Comparison of ENCODE assay signal across 30 cellular contexts in genomic region chr4:70920592-70920991, GRCh38.
"Had no signal": no experiment of that assay in that cellular context is flagged by ENCODE, and none has a peak within 500 bp of the region (broad histone marks: within the 10 kb centered on the region; RNA-seq: fewer than 3 reads in every experiment).

No MANE protein-coding gene starts in this region.

- H3K36me3 Mint-ChIP-seq: naive B cell, natural killer cell had no signal

- H3K4me3 ChIP-seq: left ventricle myocardium inferior, lung, neural progenitor cell, pancreas, prostate gland, skin epidermis, stomach, testis, thyroid gland, transverse colon, upper lobe of left lung, vagina had no signal

- ATAC-seq: natural killer cell; pancreas; right cardiac atrium; sciatic nerve; stimulated activated naive B cell treated with anti-CD40 and anti-IgM and Interleukin-4, amounts not matched to agents 10 μg/mL and 1 μg/mL and 100 μg/mL, for 72 hours; stimulated activated naive CD8-positive, alpha-beta T cell treated with anti-CD3 and anti-CD28 coated beads, Interleukin-15, Interleukin-2, amounts not matched to agents 100 U/mL and 50 U/mL, for 24 hours had no signal

- H3K27me3 Mint-ChIP-seq: naive B cell; stimulated activated naive B cell treated with anti-CD40 and anti-IgM and Interleukin-4, amounts not matched to agents 10 μg/mL and 1 μg/mL and 100 μg/mL, for 72 hours had no signal

- H3K4me1 ChIP-seq: pancreas, prostate gland, testis, thyroid gland, vagina had no signal

- H3K9me3 ChIP-seq: left ventricle myocardium inferior, neutrophil, pancreas, prostate gland, stomach, testis, thyroid gland, transverse colon, upper lobe of left lung, vagina had no signal

- DNase-seq: islet precursor cell; left ventricle myocardium inferior; mesendoderm; naive B cell; natural killer cell; nephron progenitor cell; occipital lobe; pancreas; posterior cingulate gyrus; retina; right cardiac atrium; stimulated activated CD4-positive, alpha-beta T cell treated with anti-CD3 and anti-CD28 coated beads, Interleukin-12 subunit alpha, Interleukin-12 subunit beta, amount 100 ng/mL, for 4 hours; stimulated activated CD4-positive, alpha-beta T cell treated with anti-CD3 and anti-CD28 coated beads, Interleukin-15, amount 100 ng/mL, for 24 hours; stimulated activated CD4-positive, alpha-beta T cell treated with anti-CD3 and anti-CD28 coated beads, Interleukin-2, amount 100 ng/mL, for 24 hours; stimulated activated CD4-positive, alpha-beta T cell treated with anti-CD3 and anti-CD28 coated beads, Interleukin-4, amount 100 ng/mL, for 1 hour; stimulated activated naive B cell treated with anti-CD40 and anti-IgM and Interleukin-4, amounts not matched to agents 10 μg/mL and 1 μg/mL and 100 μg/mL, for 72 hours; stimulated activated naive CD8-positive, alpha-beta T cell treated with anti-CD3 and anti-CD28 coated beads, Interleukin-15, Interleukin-2, amounts not matched to agents 100 U/mL and 50 U/mL, for 24 hours; stomach; testis; thyroid gland; transverse colon; upper lobe of left lung had no signal

- H3K36me3 ChIP-seq: left ventricle myocardium inferior, neutrophil, pancreas, prostate gland, stomach, thyroid gland, transverse colon, upper lobe of left lung, vagina had no signal

- H3K9me3 Mint-ChIP-seq: natural killer cell had no signal

- H3K4me3 Mint-ChIP-seq: mesothelial cell of epicardium; naive B cell; natural killer cell; nephron progenitor cell; neural progenitor cell; stimulated activated naive B cell treated with anti-CD40 and anti-IgM and Interleukin-4, amounts not matched to agents 10 μg/mL and 1 μg/mL and 100 μg/mL, for 72 hours had no signal

- H3K27ac Mint-ChIP-seq: mesothelial cell of epicardium; natural killer cell; nephron progenitor cell; neural progenitor cell; stimulated activated naive B cell treated with anti-CD40 and anti-IgM and Interleukin-4, amounts not matched to agents 10 μg/mL and 1 μg/mL and 100 μg/mL, for 72 hours had no signal

- H3K27ac ChIP-seq: left ventricle myocardium inferior, neural progenitor cell, neutrophil, pancreas, prostate gland, skin epidermis, stomach, testis, thyroid gland, transverse colon, upper lobe of left lung, vagina had no signal
